In genomic region chr3:127141921-127142730, GRCh38 we compare ENCODE assay signal across 8 cellular contexts. TPM values are rescaled to one million over a fixed set of nuclear protein-coding genes. Genes with fewer than 3 reads are reported as not detected.
DNase-seq lines count a peak whose midpoint lies in the region; ATAC-seq, FAIRE-seq and TF ChIP-seq lines count a peak whose summit lies in the region.
"Had no signal": no experiment of that assay in that cellular context is flagged by ENCODE, and none has a peak within 500 bp of the region (broad histone marks: within the 10 kb centered on the region; RNA-seq: fewer than 3 reads in every experiment).

No MANE protein-coding gene starts in this region.

- H3K4me3 ChIP-seq in fibroblast of villous mesenchyme (ENCODE audit: low read depth, low read length), result no peak overlapping the region
- no peak overlapping the region for H3K4me3 ChIP-seq in transverse colon
- H3K4me3 ChIP-seq in kidney (ENCODE audit: low read length in 2 of 2), result no peak overlapping the region

- 36% methylated on average over 19 of the region's 19 CpGs; no CpG with 5 or more reads in 1 of the 2 donors for WGBS in transverse colon (ENCODE audit: low coverage in 1 of 2), 2 donors

- H3K36me3 ChIP-seq in transverse colon, result no peaks in the 10 kb centered on the region
- no peaks in the 10 kb centered on the region for H3K36me3 ChIP-seq in kidney (ENCODE audit: control insufficient read depth in 1 of 2, insufficient read depth in 2 of 2, low read length in 2 of 2)

- in situ Hi-C loops in transverse colon (cut with MboI; ENCODE audit: low pct_ligation_motif_present in 1 of 4, low pct_unique_long_range_greater_than_20kb in 1 of 4, low sequenced_read_pairs in 3 of 4), result no loop called here

- ATAC-seq in GM19035 (IDR thresholded peaks at IDR 0.05; ENCODE audit: unreplicated experiment) (no peak), HG03469 (IDR thresholded peaks at IDR 0.05; ENCODE audit: unreplicated experiment) (no peak)

- H3K9me3 ChIP-seq in transverse colon (no peaks in the 10 kb centered on the region), kidney (ENCODE audit: control insufficient read depth in 1 of 2, low read length in 2 of 2) (no peaks in the 10 kb centered on the region)

- peak; percentile 78 for TF ChIP-seq EP300 in transverse colon (IDR thresholded peaks at IDR 0.05; ENCODE audit: low read depth)

- no peak for FAIRE-seq in kidney (lab: Jason Lieb, UNC)

- H3K4me1 ChIP-seq in transverse colon (peaks cover 0 to 16% (median 7%) of the 10 kb centered on the region in 4 donors), kidney (ENCODE audit: control insufficient read depth in 1 of 2, insufficient read depth in 1 of 2, low read depth in 1 of 2, low read length in 2 of 2) (no peaks in the 10 kb centered on the region)

- peaks cover under 1% of the 10 kb centered on the region for H3K27me3 ChIP-seq in transverse colon

- TF ChIP-seq POLR2A in transverse colon (IDR thresholded peaks at IDR 0.05), result no peak

- intact Hi-C loops in transverse colon (cut with DNase I; ENCODE audit: low total_unique reads) (no loop called here), kidney (cut with DNase I) (no loop called here)

- DNase-seq in NCI-H1092 treated with DMSO at 0.1 percent for 48 hours (lab: John Stamatoyannopoulos, UW), result peak; percentile 99
- peak; percentile 80 to 86 for DNase-seq in NCI-H526 (lab: John Stamatoyannopoulos, UW)
- peak; percentile 66 for DNase-seq in fibroblast of villous mesenchyme (ENCODE audit: low read depth)
- peak; percentile 73 for DNase-seq in transverse colon
- DNase-seq in kidney, result no peak

- H3K27ac ChIP-seq in transverse colon, result peak overlapping the region in 1 of 4 donors; percentile 53
- H3K27ac ChIP-seq in kidney (ENCODE audit: low read depth in 2 of 2, low read length in 2 of 2), result no peak overlapping the region

- TF ChIP-seq CTCF in fibroblast of villous mesenchyme (IDR thresholded peaks at IDR 0.05; ENCODE audit: insufficient read depth, low read depth, low read length), result no peak
- peak in 1 of 5 experiments; percentile 5 for TF ChIP-seq CTCF in transverse colon (IDR thresholded peaks at IDR 0.05)
- TF ChIP-seq CTCF in kidney (IDR thresholded peaks at IDR 0.05; ENCODE audit: borderline replicate concordance, extremely low read depth, insufficient read depth), result no peak

- H3K9ac ChIP-seq in kidney (ENCODE audit: low read length in 2 of 2), result no peak overlapping the region

RNA-seq across cellular contexts. Expression of gene PRR23E, which starts 50.8 kb away (rescaled TPM):
- total RNA-seq in fibroblast of villous mesenchyme (not detected in 2 replicates), transverse colon (not detected), kidney (not detected)
- polyA plus RNA-seq in kidney (ENCODE audit: insufficient read depth, low read depth, low replicate concordance), result not detected
- total RNA-seq: renal cortical epithelial cell had no signal
